Comparison of ENCODE assay signal across 1 cellular context in the genomic region with DNA sequence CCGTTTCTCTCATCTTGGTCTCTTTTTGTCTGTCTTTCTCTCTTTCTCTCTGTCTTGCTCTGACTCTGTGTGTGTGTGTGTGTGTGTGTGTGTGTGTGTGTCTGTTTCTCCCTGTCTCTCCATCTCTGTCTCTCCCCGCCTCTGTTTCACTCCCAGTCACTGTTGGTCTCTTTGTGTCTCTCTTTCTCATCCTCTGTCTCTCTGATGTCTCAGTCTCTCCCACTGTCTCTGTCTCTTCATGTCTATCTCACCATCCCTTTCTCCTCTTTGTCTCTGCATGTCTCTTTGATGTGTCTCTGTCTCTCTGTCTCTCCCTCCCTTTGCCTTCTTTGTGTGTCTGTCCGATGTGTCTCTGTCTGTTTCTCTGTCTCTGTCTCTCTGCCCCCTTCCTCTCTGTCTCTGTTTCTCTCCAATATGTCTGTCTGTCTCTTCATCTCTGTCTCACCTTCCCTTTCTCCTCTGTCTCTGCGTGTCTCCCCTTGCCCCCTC.
TF ChIP-seq lines count a peak whose summit lies in the region.

No MANE protein-coding gene starts in this region.

TF ChIP-seq in SK-N-SH treated with all-trans-retinoic acid at 6 μM for 48 hours, 23 proteins besides CTCF, POLR2A, EP300 and RAD21 (continued from another document):
- TF ChIP-seq, protein P1, sequence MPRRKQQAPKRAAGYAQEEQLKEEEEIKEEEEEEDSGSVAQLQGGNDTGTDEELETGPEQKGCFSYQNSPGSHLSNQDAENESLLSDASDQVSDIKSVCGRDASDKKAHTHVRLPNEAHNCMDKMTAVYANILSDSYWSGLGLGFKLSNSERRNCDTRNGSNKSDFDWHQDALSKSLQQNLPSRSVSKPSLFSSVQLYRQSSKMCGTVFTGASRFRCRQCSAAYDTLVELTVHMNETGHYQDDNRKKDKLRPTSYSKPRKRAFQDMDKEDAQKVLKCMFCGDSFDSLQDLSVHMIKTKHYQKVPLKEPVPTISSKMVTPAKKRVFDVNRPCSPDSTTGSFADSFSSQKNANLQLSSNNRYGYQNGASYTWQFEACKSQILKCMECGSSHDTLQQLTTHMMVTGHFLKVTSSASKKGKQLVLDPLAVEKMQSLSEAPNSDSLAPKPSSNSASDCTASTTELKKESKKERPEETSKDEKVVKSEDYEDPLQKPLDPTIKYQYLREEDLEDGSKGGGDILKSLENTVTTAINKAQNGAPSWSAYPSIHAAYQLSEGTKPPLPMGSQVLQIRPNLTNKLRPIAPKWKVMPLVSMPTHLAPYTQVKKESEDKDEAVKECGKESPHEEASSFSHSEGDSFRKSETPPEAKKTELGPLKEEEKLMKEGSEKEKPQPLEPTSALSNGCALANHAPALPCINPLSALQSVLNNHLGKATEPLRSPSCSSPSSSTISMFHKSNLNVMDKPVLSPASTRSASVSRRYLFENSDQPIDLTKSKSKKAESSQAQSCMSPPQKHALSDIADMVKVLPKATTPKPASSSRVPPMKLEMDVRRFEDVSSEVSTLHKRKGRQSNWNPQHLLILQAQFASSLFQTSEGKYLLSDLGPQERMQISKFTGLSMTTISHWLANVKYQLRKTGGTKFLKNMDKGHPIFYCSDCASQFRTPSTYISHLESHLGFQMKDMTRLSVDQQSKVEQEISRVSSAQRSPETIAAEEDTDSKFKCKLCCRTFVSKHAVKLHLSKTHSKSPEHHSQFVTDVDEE (CRISPR knock-in tag; IDR thresholded peaks at IDR 0.05) = no peak
- no peak for TF ChIP-seq ARNTL (CRISPR knock-in tag; IDR thresholded peaks at IDR 0.05; ENCODE audit: borderline replicate concordance, low read depth)
